Comparison of ENCODE assay signal across 34 cellular contexts in the genomic region with DNA sequence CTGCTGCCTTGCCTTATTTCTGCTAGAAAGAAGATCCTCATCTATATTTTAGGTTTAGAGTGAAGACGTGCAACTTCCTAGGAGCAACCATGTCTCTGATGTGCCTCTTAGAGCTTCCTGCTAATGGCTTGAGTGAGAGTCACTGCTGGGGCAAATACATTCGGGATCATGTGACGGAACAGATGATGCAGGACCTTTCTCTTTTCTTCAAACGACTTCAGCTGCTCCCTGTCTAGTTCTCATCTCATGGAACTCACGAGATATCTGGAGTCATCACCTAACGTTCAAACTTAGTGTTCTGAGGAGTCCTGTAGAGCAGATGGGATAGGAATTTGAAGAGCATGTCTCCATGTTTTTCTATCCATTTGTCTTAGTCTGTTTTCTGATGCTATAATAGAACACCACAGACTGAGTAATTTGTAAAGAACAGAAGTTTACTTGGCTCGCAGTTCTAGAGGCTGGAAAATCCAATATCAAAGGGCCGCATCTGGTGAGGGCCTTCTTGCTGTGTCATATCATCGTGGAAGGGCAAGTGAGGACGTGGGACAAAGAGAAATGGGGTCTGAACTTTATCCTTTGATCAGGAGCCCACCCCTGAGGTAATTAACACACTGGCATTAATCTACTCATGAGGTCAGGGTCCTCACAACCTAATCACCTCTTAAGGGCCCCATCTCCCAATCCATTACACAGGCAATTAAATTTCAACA. TPM values are rescaled to one million over a fixed set of nuclear protein-coding genes. Genes with fewer than 3 reads are reported as not detected.
"Had no signal": no experiment of that assay in that cellular context is flagged by ENCODE, and none has a peak within 500 bp of the region (broad histone marks: within the 10 kb centered on the region; RNA-seq: fewer than 3 reads in every experiment).

No MANE protein-coding gene starts in this region.

- H3K27ac Mint-ChIP-seq: activated CD8-positive, alpha-beta T cell treated with anti-CD3 and anti-CD28 coated beads for 36 hours; activated naive CD8-positive, alpha-beta T cell; WTC11 had no signal

- H3K4me3 Mint-ChIP-seq: activated CD8-positive, alpha-beta T cell treated with anti-CD3 and anti-CD28 coated beads for 36 hours; activated naive CD8-positive, alpha-beta T cell; activated T-cell treated with anti-CD3 and anti-CD28 coated beads, Interleukin-2, amount 50 U/mL, for 4 hours; activated T-helper 17 cell treated with anti-CD3 and anti-CD28 coated beads, Interleukin-2, amount 50 U/mL, for 72 hours; WTC11 had no signal

- H3K27me3 ChIP-seq: body of pancreas, breast epithelium, cardiac muscle cell, colonic mucosa, esophagus muscularis mucosa, gastroesophageal sphincter, heart right ventricle had no signal

- H3K27ac ChIP-seq: body of pancreas, breast epithelium, cardiac muscle cell, colonic mucosa, esophagus muscularis mucosa, gastroesophageal sphincter, heart right ventricle, VCaP had no signal

- H3K27me3 Mint-ChIP-seq: activated CD8-positive, alpha-beta T cell treated with anti-CD3 and anti-CD28 coated beads for 36 hours; activated naive CD8-positive, alpha-beta T cell; activated T-helper 17 cell treated with anti-CD3 and anti-CD28 coated beads, Interleukin-2, amount 50 U/mL, for 72 hours had no signal

- H3K9me3 Mint-ChIP-seq: activated T-cell treated with anti-CD3 and anti-CD28 coated beads, Interleukin-2, amount 50 U/mL, for 4 hours; activated T-helper 17 cell treated with anti-CD3 and anti-CD28 coated beads, Interleukin-2, amount 50 U/mL, for 72 hours had no signal

- H3K9me3 ChIP-seq: body of pancreas, colonic mucosa, esophagus muscularis mucosa had no signal

- H3K4me1 ChIP-seq: body of pancreas, breast epithelium, colonic mucosa, gastroesophageal sphincter had no signal

- DNase-seq: activated CD4-positive, alpha-beta T cell treated with anti-CD3 and anti-CD28 coated beads for 48 hours; activated CD4-positive, alpha-beta T cell treated with anti-CD3 and anti-CD28 coated beads, Interleukin-2, amount 50 U/mL, for 1 hour; activated CD4-positive, alpha-beta T cell treated with anti-CD3 and anti-CD28 coated beads, Interleukin-2, amount 50 U/mL, for 48 hours; activated CD8-positive, alpha-beta memory T cell treated with anti-CD3 and anti-CD28 coated beads for 24 hours; activated CD8-positive, alpha-beta T cell treated with anti-CD3 and anti-CD28 coated beads for 36 hours; activated effector memory CD4-positive, alpha-beta T cell treated with Interleukin-2 at 50 U/mL for 16 hours; activated gamma-delta T cell treated with Interleukin-2 at 50 U/mL for 16 hours; activated naive CD4-positive, alpha-beta T cell treated with anti-CD3 and anti-CD28 coated beads, Interleukin-2, amount 50 U/mL, for 16 hours; activated naive CD4-positive, alpha-beta T cell treated with Interleukin-2 at 50 U/mL for 16 hours; activated T-cell treated with anti-CD3 and anti-CD28 coated beads, Interleukin-2, amount 50 U/mL, for 4 hours; amniotic stem cell; anterior cingulate cortex; body of pancreas; central memory CD4-positive, alpha-beta T cell; cerebellar nuclear complex; colonic mucosa; effector CD8-positive, alpha-beta T cell; foreskin melanocyte; heart right ventricle; T-helper 2 cell had no signal

- H3K36me3 ChIP-seq: breast epithelium, cardiac muscle cell, colonic mucosa had no signal

- ATAC-seq: activated CD8-positive, alpha-beta T cell treated with anti-CD3 and anti-CD28 coated beads for 36 hours; activated T-cell treated with anti-CD3 and anti-CD28 coated beads, Interleukin-2, amount 50 U/mL, for 4 hours; activated T-helper 17 cell treated with anti-CD3 and anti-CD28 coated beads, Interleukin-2, amount 50 U/mL, for 72 hours; body of pancreas; gastroesophageal sphincter; heart right ventricle; WTC11 had no signal

- H3K4me1 Mint-ChIP-seq: activated T-helper 17 cell treated with anti-CD3 and anti-CD28 coated beads, Interleukin-2, amount 50 U/mL, for 72 hours; WTC11 had no signal

- FAIRE-seq: endometrium, TTC549 had no signal

- H3K4me3 ChIP-seq: body of pancreas, breast epithelium, cardiac muscle cell, colonic mucosa, esophagus muscularis mucosa, gastroesophageal sphincter, heart right ventricle had no signal

RNA-seq across cellular contexts. Expression of a gene that starts 43.5 kb away (rescaled TPM):
- total RNA-seq: activated CD8-positive, alpha-beta T cell treated with anti-CD3 and anti-CD28 coated beads for 36 hours; activated T-cell treated with anti-CD3 and anti-CD28 coated beads, Interleukin-2, amount 50 U/mL, for 4 hours; activated T-helper 17 cell treated with anti-CD3 and anti-CD28 coated beads, Interleukin-2, amount 50 U/mL, for 72 hours; body of pancreas; dermis microvascular lymphatic vessel endothelial cell; epithelial cell of proximal tubule; glomerular endothelial cell; T-helper 1 cell treated with Interleukin-12 subunit alpha and Interleukin-12 subunit beta and Interleukin-4 antibody, amounts not matched to agents 30 ng/mL and 1 ng/mL, for 36 hours; WTC11 had no signal
